In the genomic region with DNA sequence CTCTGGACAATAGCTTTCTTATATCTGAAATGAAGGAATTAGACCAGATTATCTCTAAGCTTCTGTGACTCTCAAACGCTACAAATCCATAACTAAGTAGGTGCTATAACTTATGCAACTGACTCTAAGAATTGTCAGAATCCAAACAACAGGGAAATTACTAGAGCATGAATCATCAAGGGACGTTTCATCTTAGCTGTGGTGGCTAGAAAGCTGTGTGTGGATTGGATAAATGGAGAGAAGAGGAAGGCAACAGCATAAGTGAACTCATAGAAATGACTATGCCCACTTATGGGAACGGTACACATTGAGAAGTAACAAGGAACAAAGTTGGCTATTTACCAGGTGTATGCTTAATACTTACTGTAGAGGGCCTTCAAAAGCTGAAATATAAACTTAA, we compare ENCODE assay signal across 1 cellular context.
TF ChIP-seq lines count a peak whose summit lies in the region.

No MANE protein-coding gene starts in this region.

TF ChIP-seq in endothelial cell of umbilical vein, 7 proteins besides CTCF, POLR2A, EP300 and RAD21 (continued from another document):
- TF ChIP-seq, protein P1, sequence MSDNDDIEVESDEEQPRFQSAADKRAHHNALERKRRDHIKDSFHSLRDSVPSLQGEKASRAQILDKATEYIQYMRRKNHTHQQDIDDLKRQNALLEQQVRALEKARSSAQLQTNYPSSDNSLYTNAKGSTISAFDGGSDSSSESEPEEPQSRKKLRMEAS (IDR thresholded peaks at IDR 0.05; ENCODE audit: insufficient read depth, insufficient read length): no peak
TF ChIP-seq in endothelial cell of umbilical vein: peak in this region for 2.
